Comparison of ENCODE assay signal across 3 cellular contexts in genomic region chr2:37061312-37061711, GRCh38.
TF ChIP-seq lines count a peak whose summit lies in the region.

No MANE protein-coding gene starts in this region.

TF ChIP-seq in A549, 52 proteins besides CTCF, POLR2A, EP300 and RAD21:
- peak; percentile 84 for TF ChIP-seq MAFK (IDR thresholded peaks at IDR 0.05; ENCODE audit: partially characterized antibody)
- TF ChIP-seq, protein P1, sequence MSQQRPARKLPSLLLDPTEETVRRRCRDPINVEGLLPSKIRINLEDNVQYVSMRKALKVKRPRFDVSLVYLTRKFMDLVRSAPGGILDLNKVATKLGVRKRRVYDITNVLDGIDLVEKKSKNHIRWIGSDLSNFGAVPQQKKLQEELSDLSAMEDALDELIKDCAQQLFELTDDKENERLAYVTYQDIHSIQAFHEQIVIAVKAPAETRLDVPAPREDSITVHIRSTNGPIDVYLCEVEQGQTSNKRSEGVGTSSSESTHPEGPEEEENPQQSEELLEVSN (IDR thresholded peaks at IDR 0.05; ENCODE audit: borderline replicate concordance, low read depth), result no peak
TF ChIP-seq in A549: peak in this region for 1.

TF ChIP-seq in IMR-90, 13 proteins besides CTCF, POLR2A, EP300 and RAD21:
- TF ChIP-seq MXI1 (IDR thresholded peaks at IDR 0.05; ENCODE audit: borderline replicate concordance, low read depth, low read length), result no peak
- TF ChIP-seq MAFK (IDR thresholded peaks at IDR 0.05; ENCODE audit: low read depth, low read length), result peak; percentile 72
- TF ChIP-seq NFE2L2 (IDR thresholded peaks at IDR 0.05; ENCODE audit: low read depth, low read length), result no peak

TF ChIP-seq in SK-N-SH treated with all-trans-retinoic acid at 6 μM for 48 hours, 23 proteins besides CTCF, POLR2A, EP300 and RAD21:
- TF ChIP-seq CSDC2 (CRISPR knock-in tag; IDR thresholded peaks at IDR 0.05), result no peak
- TF ChIP-seq TCF4 (CRISPR knock-in tag; IDR thresholded peaks at IDR 0.05; ENCODE audit: borderline replicate concordance), result no peak
- TF ChIP-seq, protein P2, sequence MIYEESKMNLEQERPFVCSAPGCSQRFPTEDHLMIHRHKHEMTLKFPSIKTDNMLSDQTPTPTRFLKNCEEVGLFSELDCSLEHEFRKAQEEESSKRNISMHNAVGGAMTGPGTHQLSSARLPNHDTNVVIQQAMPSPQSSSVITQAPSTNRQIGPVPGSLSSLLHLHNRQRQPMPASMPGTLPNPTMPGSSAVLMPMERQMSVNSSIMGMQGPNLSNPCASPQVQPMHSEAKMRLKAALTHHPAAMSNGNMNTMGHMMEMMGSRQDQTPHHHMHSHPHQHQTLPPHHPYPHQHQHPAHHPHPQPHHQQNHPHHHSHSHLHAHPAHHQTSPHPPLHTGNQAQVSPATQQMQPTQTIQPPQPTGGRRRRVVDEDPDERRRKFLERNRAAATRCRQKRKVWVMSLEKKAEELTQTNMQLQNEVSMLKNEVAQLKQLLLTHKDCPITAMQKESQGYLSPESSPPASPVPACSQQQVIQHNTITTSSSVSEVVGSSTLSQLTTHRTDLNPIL (CRISPR knock-in tag; IDR thresholded peaks at IDR 0.05; ENCODE audit: low read depth), result no peak
- TF ChIP-seq, protein P3, sequence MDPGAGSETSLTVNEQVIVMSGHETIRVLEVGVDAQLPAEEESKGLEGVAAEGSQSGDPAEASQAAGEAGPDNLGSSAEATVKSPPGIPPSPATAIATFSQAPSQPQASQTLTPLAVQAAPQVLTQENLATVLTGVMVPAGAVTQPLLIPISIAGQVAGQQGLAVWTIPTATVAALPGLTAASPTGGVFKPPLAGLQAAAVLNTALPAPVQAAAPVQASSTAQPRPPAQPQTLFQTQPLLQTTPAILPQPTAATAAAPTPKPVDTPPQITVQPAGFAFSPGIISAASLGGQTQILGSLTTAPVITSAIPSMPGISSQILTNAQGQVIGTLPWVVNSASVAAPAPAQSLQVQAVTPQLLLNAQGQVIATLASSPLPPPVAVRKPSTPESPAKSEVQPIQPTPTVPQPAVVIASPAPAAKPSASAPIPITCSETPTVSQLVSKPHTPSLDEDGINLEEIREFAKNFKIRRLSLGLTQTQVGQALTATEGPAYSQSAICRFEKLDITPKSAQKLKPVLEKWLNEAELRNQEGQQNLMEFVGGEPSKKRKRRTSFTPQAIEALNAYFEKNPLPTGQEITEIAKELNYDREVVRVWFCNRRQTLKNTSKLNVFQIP (CRISPR knock-in tag; IDR thresholded peaks at IDR 0.05; ENCODE audit: borderline replicate concordance, low read depth), result no peak
- no peak for TF ChIP-seq OSR1 (CRISPR knock-in tag; IDR thresholded peaks at IDR 0.05)
- no peak for TF ChIP-seq ZFP3 (CRISPR knock-in tag; IDR thresholded peaks at IDR 0.05)
- no peak for TF ChIP-seq BACH2 (CRISPR knock-in tag; IDR thresholded peaks at IDR 0.05; ENCODE audit: borderline replicate concordance)
- TF ChIP-seq, protein P4, sequence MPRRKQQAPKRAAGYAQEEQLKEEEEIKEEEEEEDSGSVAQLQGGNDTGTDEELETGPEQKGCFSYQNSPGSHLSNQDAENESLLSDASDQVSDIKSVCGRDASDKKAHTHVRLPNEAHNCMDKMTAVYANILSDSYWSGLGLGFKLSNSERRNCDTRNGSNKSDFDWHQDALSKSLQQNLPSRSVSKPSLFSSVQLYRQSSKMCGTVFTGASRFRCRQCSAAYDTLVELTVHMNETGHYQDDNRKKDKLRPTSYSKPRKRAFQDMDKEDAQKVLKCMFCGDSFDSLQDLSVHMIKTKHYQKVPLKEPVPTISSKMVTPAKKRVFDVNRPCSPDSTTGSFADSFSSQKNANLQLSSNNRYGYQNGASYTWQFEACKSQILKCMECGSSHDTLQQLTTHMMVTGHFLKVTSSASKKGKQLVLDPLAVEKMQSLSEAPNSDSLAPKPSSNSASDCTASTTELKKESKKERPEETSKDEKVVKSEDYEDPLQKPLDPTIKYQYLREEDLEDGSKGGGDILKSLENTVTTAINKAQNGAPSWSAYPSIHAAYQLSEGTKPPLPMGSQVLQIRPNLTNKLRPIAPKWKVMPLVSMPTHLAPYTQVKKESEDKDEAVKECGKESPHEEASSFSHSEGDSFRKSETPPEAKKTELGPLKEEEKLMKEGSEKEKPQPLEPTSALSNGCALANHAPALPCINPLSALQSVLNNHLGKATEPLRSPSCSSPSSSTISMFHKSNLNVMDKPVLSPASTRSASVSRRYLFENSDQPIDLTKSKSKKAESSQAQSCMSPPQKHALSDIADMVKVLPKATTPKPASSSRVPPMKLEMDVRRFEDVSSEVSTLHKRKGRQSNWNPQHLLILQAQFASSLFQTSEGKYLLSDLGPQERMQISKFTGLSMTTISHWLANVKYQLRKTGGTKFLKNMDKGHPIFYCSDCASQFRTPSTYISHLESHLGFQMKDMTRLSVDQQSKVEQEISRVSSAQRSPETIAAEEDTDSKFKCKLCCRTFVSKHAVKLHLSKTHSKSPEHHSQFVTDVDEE (CRISPR knock-in tag; IDR thresholded peaks at IDR 0.05), result no peak
- TF ChIP-seq, protein P5, sequence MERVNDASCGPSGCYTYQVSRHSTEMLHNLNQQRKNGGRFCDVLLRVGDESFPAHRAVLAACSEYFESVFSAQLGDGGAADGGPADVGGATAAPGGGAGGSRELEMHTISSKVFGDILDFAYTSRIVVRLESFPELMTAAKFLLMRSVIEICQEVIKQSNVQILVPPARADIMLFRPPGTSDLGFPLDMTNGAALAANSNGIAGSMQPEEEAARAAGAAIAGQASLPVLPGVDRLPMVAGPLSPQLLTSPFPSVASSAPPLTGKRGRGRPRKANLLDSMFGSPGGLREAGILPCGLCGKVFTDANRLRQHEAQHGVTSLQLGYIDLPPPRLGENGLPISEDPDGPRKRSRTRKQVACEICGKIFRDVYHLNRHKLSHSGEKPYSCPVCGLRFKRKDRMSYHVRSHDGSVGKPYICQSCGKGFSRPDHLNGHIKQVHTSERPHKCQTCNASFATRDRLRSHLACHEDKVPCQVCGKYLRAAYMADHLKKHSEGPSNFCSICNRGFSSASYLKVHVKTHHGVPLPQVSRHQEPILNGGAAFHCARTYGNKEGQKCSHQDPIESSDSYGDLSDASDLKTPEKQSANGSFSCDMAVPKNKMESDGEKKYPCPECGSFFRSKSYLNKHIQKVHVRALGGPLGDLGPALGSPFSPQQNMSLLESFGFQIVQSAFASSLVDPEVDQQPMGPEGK (CRISPR knock-in tag; IDR thresholded peaks at IDR 0.05; ENCODE audit: borderline replicate concordance), result no peak
- no peak for TF ChIP-seq ZNF8 (CRISPR knock-in tag; IDR thresholded peaks at IDR 0.05)
- no peak for TF ChIP-seq TOX (CRISPR knock-in tag; IDR thresholded peaks at IDR 0.05; ENCODE audit: borderline replicate concordance)
- TF ChIP-seq ZNF70 (CRISPR knock-in tag; IDR thresholded peaks at IDR 0.05), result no peak
